8 cellular contexts compared by ENCODE assay signal in the genomic region with DNA sequence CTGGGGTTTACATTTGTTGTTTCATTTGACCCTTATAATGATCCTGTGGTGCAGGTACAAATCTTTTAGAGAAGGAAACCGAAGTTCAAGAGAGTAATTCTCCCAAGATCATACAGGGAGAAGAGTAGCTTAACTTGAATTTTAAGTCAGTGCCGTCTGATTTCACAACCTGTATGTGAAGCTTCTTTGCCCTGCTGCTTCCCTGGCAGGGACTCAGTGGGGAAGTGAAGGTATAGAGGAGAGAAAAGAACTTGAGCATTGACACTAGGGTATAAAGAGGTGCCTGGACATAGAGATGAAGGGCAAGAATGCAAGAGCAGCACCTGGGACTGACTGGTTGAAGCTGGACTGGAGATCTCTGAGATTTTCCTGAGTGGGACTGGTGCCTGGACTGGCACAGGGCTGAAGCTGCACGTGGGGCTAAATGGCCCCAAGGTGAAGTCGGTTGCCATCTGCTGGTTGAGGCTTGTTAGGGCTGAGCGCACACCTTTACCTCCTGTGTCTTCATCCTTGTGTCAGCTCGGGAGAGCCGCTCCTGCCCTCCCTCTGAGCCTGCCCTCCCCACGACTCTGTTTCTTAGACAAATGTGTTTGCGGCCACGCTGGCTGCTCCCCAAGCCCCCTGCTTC. TPM values are rescaled to one million over a fixed set of nuclear protein-coding genes. Genes with fewer than 3 reads are reported as not detected.
DNase-seq lines count a peak whose midpoint lies in the region; TF ChIP-seq lines count a peak whose summit lies in the region.

No MANE protein-coding gene starts in this region.

- peak overlapping the region; percentile 59 for H3K4me3 Mint-ChIP-seq in activated CD4-positive, alpha-beta memory T cell treated with anti-CD3 and anti-CD28 coated beads for 36 hours
- H3K4me3 Mint-ChIP-seq in osteocyte (ENCODE audit: unreplicated experiment), result no peak overlapping the region

- H3K4me3 ChIP-seq in GM12865 (ENCODE audit: low read depth, low read length) (peak overlapping the region; percentile 53), GM23248 (no peak overlapping the region), MM.1S (ENCODE audit: low read length) (peak overlapping the region; percentile 1; the same call in 1 of the 2 replicates), epithelial cell of esophagus (ENCODE audit: low read length) (no peak overlapping the region)

- no peak overlapping the region for H3K4me2 ChIP-seq in GM23248 (ENCODE audit: unreplicated experiment)
- H3K4me2 ChIP-seq in MM.1S (ENCODE audit: low read depth, low read length), result peak overlapping the region; percentile 43

- no peaks in the 10 kb centered on the region for H3K9me3 Mint-ChIP-seq in activated CD4-positive, alpha-beta memory T cell treated with anti-CD3 and anti-CD28 coated beads for 36 hours
- H3K9me3 Mint-ChIP-seq in osteocyte (ENCODE audit: unreplicated experiment), result no peaks in the 10 kb centered on the region

- H3K27me3 Mint-ChIP-seq in activated CD4-positive, alpha-beta memory T cell treated with anti-CD3 and anti-CD28 coated beads for 36 hours, result no peaks in the 10 kb centered on the region
- no peaks in the 10 kb centered on the region for H3K27me3 Mint-ChIP-seq in osteocyte (ENCODE audit: unreplicated experiment)

- POLR2A ChIA-PET in activated CD4-positive, alpha-beta memory T cell treated with anti-CD3 and anti-CD28 coated beads for 36 hours (lab: Charles Lee), result interaction anchor here (0.6 to 3.6 kb wide), 5 partner anchors 16 to 118 kb away, joined by 3 to 36 read pairs (median 8); partner anchors contain the start of genes FARS2 and LYRM4

- H3K9me3 ChIP-seq in GM23248 (ENCODE audit: low read depth) (no peaks in the 10 kb centered on the region), MM.1S (replicated peaks; ENCODE audit: insufficient read depth, low read length) (no peaks in the 10 kb centered on the region)

- TF ChIP-seq CTCF in GM12865 (IDR thresholded peaks at IDR 0.05; ENCODE audit: insufficient read depth, low read depth, low read length, missing control alignments), result peak; percentile 94
- TF ChIP-seq CTCF in MM.1S (IDR thresholded peaks at IDR 0.05; ENCODE audit: low read length), result peak; percentile 81
- TF ChIP-seq CTCF in epithelial cell of esophagus (IDR thresholded peaks at IDR 0.05; ENCODE audit: insufficient read depth, low read depth, low read length, missing control alignments), result peak; percentile 93
- peak; percentile 38 for TF ChIP-seq CTCF in osteocyte (IDR thresholded peaks at IDR 0.05)

- H2AFZ ChIP-seq in GM23248, result no peak overlapping the region
- H2AFZ ChIP-seq in MM.1S (ENCODE audit: low read length), result peak overlapping the region; percentile 29; the same call in 1 of the 2 replicates

- H3K79me2 ChIP-seq in GM23248 (ENCODE audit: insufficient read depth), result peaks cover 59% of the 10 kb centered on the region
- peaks cover 5% of the 10 kb centered on the region for H3K79me2 ChIP-seq in MM.1S (ENCODE audit: low read length)

- no peaks in the 10 kb centered on the region; the same call in 1 of the 2 replicates for H4K20me1 ChIP-seq in GM23248 (ENCODE audit: insufficient read depth)
- H4K20me1 ChIP-seq in MM.1S (ENCODE audit: insufficient read depth, low read length), result no peaks in the 10 kb centered on the region

- intact Hi-C loops in activated CD4-positive, alpha-beta memory T cell treated with anti-CD3 and anti-CD28 coated beads for 36 hours (cut with micrococcal nuclease), result loop anchor here (1.0 kb wide), 7 partner anchors 23 to 160 kb away; partner anchors contain the start of gene FARS2

- peak overlapping the region; percentile 87 for H3K27ac Mint-ChIP-seq in activated CD4-positive, alpha-beta memory T cell treated with anti-CD3 and anti-CD28 coated beads for 36 hours
- H3K27ac Mint-ChIP-seq in osteocyte (ENCODE audit: unreplicated experiment), result no peak overlapping the region

- no peaks in the 10 kb centered on the region for H3K9me2 ChIP-seq in GM23248 (ENCODE audit: insufficient read depth)
- no peaks in the 10 kb centered on the region for H3K9me2 ChIP-seq in MM.1S (replicated peaks; ENCODE audit: insufficient read depth, low read length)

- H3K27ac ChIP-seq in GM23248 (no peak overlapping the region), MM.1S (ENCODE audit: low read length) (no peak overlapping the region)

- H3K36me3 ChIP-seq in GM23248 (ENCODE audit: low read depth) (no peaks in the 10 kb centered on the region), MM.1S (replicated peaks; ENCODE audit: insufficient read depth, low read length) (no peaks in the 10 kb centered on the region)

- H3F3A ChIP-seq in GM23248 (ENCODE audit: insufficient read depth) (no peaks in the 10 kb centered on the region), MM.1S (ENCODE audit: insufficient read depth, low read length) (peaks cover 6% of the 10 kb centered on the region; the same call in 1 of the 2 replicates)

- no peaks in the 10 kb centered on the region for H3K27me3 ChIP-seq in GM23248 (replicated peaks; ENCODE audit: insufficient read depth)
- no peaks in the 10 kb centered on the region for H3K27me3 ChIP-seq in MM.1S (replicated peaks; ENCODE audit: insufficient read depth, low read length)

- H3K9ac ChIP-seq in GM23248, result no peak overlapping the region
- H3K9ac ChIP-seq in MM.1S (ENCODE audit: low read length), result no peak overlapping the region

- in situ Hi-C loops in GM23248 (cut with MboI), result no loop called here

- WGBS in GM23248 (ENCODE audit: low coverage in 1 of 2, low lambda C conversion rate in 2 of 2, missing lambda C conversion rate in 2 of 2), 2 experiments, result 83 to 87% methylated on average over 10 of the region's 10 CpGs

- no peaks in the 10 kb centered on the region; the same call in 1 of the 2 replicates for H3K4me1 ChIP-seq in GM23248 (ENCODE audit: insufficient read depth)
- H3K4me1 ChIP-seq in MM.1S (ENCODE audit: low read length), result peaks cover 11% of the 10 kb centered on the region; the same call in 1 of the 2 replicates

- H3K36me3 Mint-ChIP-seq in activated CD4-positive, alpha-beta memory T cell treated with anti-CD3 and anti-CD28 coated beads for 36 hours, result peaks cover 1% of the 10 kb centered on the region
- H3K36me3 Mint-ChIP-seq in osteocyte (ENCODE audit: unreplicated experiment), result no peaks in the 10 kb centered on the region

- DNase-seq in GM12865 (ENCODE audit: low read depth) (peak; percentile 91), GM23248 (peak; percentile 21), MM.1S (peak; percentile 80), epithelial cell of esophagus (ENCODE audit: low read depth) (peak; percentile 85), osteocyte (ENCODE audit: extremely low spot score, unreplicated experiment) (no peak), NCI-H1048 (lab: John Stamatoyannopoulos, UW) (no peak), AML-193 (lab: John Stamatoyannopoulos, UW) (no peak)
- peak; percentile 81 for DNase-seq in activated CD4-positive, alpha-beta memory T cell treated with anti-CD3 and anti-CD28 coated beads for 36 hours

- CTCF ChIA-PET in activated CD4-positive, alpha-beta memory T cell treated with anti-CD3 and anti-CD28 coated beads for 36 hours (lab: Charles Lee), result interaction anchor here (0.7 to 5.9 kb wide), 40 partner anchors 9 to 169 kb away, joined by 3 to 77 read pairs (median 4); partner anchors contain the start of genes FARS2 and LYRM4

- H3K4me1 Mint-ChIP-seq in activated CD4-positive, alpha-beta memory T cell treated with anti-CD3 and anti-CD28 coated beads for 36 hours (ENCODE audit: low read depth), result peaks cover 57% of the 10 kb centered on the region
- no peaks in the 10 kb centered on the region for H3K4me1 Mint-ChIP-seq in osteocyte (ENCODE audit: unreplicated experiment)

RNA-seq across cellular contexts. Expression of gene FARS2, which starts 41.8 kb away (rescaled TPM):
- 10.2 and 16.5 TPM in 2 replicates for total RNA-seq in GM23248 (2014; rRNA removed; shearing (Covaris generic))
- polyA plus RNA-seq in GM23248 (2016; fragmentation: Nextera tagmentation; extraction: Ambion mirVana), result 14.7 and 15.1 TPM in 2 replicates
- 10 to 100 TPM; 22.7 to 23.7 TPM for total RNA-seq in activated CD4-positive, alpha-beta memory T cell treated with anti-CD3 and anti-CD28 coated beads for 36 hours
- 13.2 and 17.4 TPM in 2 replicates for total RNA-seq in osteocyte

RNA-seq across cellular contexts. Expression of gene LYRM4, which starts 42.4 kb away (rescaled TPM):
- total RNA-seq in GM23248 (2014; rRNA removed; shearing (Covaris generic)), result 18.7 and 28.0 TPM in 2 replicates
- polyA plus RNA-seq in GM23248 (2016; fragmentation: Nextera tagmentation; extraction: Ambion mirVana), result 27.1 and 30.3 TPM in 2 replicates
- 10 to 100 TPM; 50.6 to 53.6 TPM for total RNA-seq in activated CD4-positive, alpha-beta memory T cell treated with anti-CD3 and anti-CD28 coated beads for 36 hours
- total RNA-seq in osteocyte, result 27.1 and 28.8 TPM in 2 replicates

Comparison
In these comparisons a context has a peak if more than half of its experiments do, and no peak if none do; other contexts are left out.
1. DNase-seq: peak in GM12865 (single experiment), GM23248 (single experiment), MM.1S (single experiment), activated CD4-positive, alpha-beta memory T cell treated with anti-CD3 and anti-CD28 coated beads for 36 hours (single experiment) and epithelial cell of esophagus (single experiment); none in osteocyte (single experiment), NCI-H1048 (single experiment) and AML-193 (0 of 2).
2. H3K4me3 ChIP-seq: peak in GM12865 (single experiment) and MM.1S (single experiment); none in GM23248 (single experiment) and epithelial cell of esophagus (single experiment).
3. CTCF ChIP-seq: peak in every context shown above with its lines; median percentile 94 in GM12865; 93 in epithelial cell of esophagus; 81 in MM.1S; 38 in osteocyte.